ENCODE assay signal across 8 cellular contexts in genomic region chr3:97763586-97764148, GRCh38. TPM values are rescaled to one million over a fixed set of nuclear protein-coding genes. Genes with fewer than 3 reads are reported as not detected.
DNase-seq lines count a peak whose midpoint lies in the region; ATAC-seq, FAIRE-seq and TF ChIP-seq lines count a peak whose summit lies in the region.

No MANE protein-coding gene starts in this region.

- POLR2A ChIA-PET in K562 (lab: Yijun Ruan, JAX): no interaction called here

- peak overlapping the region; percentile 96 for H3K4me3 Mint-ChIP-seq in mesothelial cell of epicardium

- peak overlapping the region; percentile 53; the same call in 1 of the 3 replicates for H3K27ac ChIP-seq in K562 (ENCODE audit: extremely low read depth, low read depth, low read length)

- H3K4me1 ChIP-seq in K562 (replicated peaks in 1 of 2; ENCODE audit: control insufficient read depth in 2 of 2, insufficient read depth in 2 of 2, low read length in 2 of 2): peaks cover 0 to 4% of the 10 kb centered on the region in 2 experiments; a peak in 1 of 5 replicates

- intact Hi-C loops in K562 (cut with micrococcal nuclease): no loop called here

- CTCF ChIA-PET in K562 (lab: Yijun Ruan, JAX; ENCODE audit: low intra/inter-chr PET ratio): no interaction called here

- peak overlapping the region; percentile 88 for H3K4me2 ChIP-seq in K562 (ENCODE audit: insufficient read depth, low read length)

- TF ChIP-seq POLR2A in K562 (conservative IDR thresholded peaks at IDR 0.05) (no peak), GM18505 (IDR thresholded peaks at IDR 0.05; ENCODE audit: borderline replicate concordance, extremely low read depth, insufficient read depth, insufficient read length) (no peak)

- H2AFZ ChIP-seq in K562 (ENCODE audit: low read depth, low read length): peak overlapping the region; percentile 100

- DNase-seq in Ammon's horn (ENCODE audit: low spot score) (peak; percentile 2), K562 (ENCODE audit: extremely low read depth in 1 of 4, low spot score in 3 of 4) (peak in 2 of 4 experiments; percentile 1 to 2), mesothelial cell of epicardium (ENCODE audit: low spot score in 2 of 2, unreplicated experiment in 2 of 2) (no peak), EL (no peak), NCI-H510A treated with DMSO at 0.1 percent for 48 hours (lab: John Stamatoyannopoulos, UW) (no peak)

- no peaks in the 10 kb centered on the region for H3K9me1 ChIP-seq in K562 (ENCODE audit: control insufficient read depth, insufficient read depth, low read length)

- TF ChIP-seq EP300 in K562 (IDR thresholded peaks at IDR 0.05; ENCODE audit: low read length): no peak

- H4K20me1 ChIP-seq in K562 (replicated peaks; ENCODE audit: control insufficient read depth, insufficient read depth, low read length): no peaks in the 10 kb centered on the region

- no peaks in the 10 kb centered on the region for H3K36me3 ChIP-seq in K562 (ENCODE audit: control insufficient read depth, insufficient read depth, low read length)

- TF ChIP-seq CTCF in K562 (IDR thresholded peaks at IDR 0.05 in 2 of 3, conservative IDR thresholded peaks at IDR 0.05 in 1 of 3; ENCODE audit: insufficient read depth in 2 of 3, low read depth in 1 of 3, low read length in 3 of 3) (no peak), mesothelial cell of epicardium (IDR thresholded peaks at IDR 0.05; ENCODE audit: unreplicated experiment) (no peak)

- H3K27ac Mint-ChIP-seq in mesothelial cell of epicardium: peak overlapping the region; percentile 92

- no peaks in the 10 kb centered on the region for H3K79me2 ChIP-seq in K562 (ENCODE audit: control insufficient read depth, insufficient read depth, low read length)

- peak overlapping the region; percentile 81 for H3K4me3 ChIP-seq in K562

- peak overlapping the region in 1 of 2 experiments; percentile 63; a peak in 2 of 4 replicates for H3K9ac ChIP-seq in K562 (ENCODE audit: insufficient read depth in 1 of 2, low read depth in 2 of 2, low read length in 2 of 2)

- in situ Hi-C loops in K562 (cut with MboI): no loop called here

- TF ChIP-seq RAD21 in K562 (CRISPR knock-in tag; conservative IDR thresholded peaks at IDR 0.05 in 1 of 2, IDR thresholded peaks at IDR 0.05 in 1 of 2): no peak

- WGBS in K562 (ENCODE audit: insufficient coverage, low coverage, missing lambda C conversion rate): 52% methylated on average over 11 of the region's 11 CpGs

- no peaks in the 10 kb centered on the region for H3K9me3 Mint-ChIP-seq in mesothelial cell of epicardium

- no peak for FAIRE-seq in K562 (lab: Jason Lieb, UNC)

- H3K36me3 Mint-ChIP-seq in mesothelial cell of epicardium: no peaks in the 10 kb centered on the region

- H3K27me3 Mint-ChIP-seq in mesothelial cell of epicardium (ENCODE audit: low read depth): peaks cover 2% of the 10 kb centered on the region

- peak; percentile 1 for ATAC-seq in HG03354 (IDR thresholded peaks at IDR 0.05; ENCODE audit: poor library complexity, severe bottlenecking, unreplicated experiment)
- ATAC-seq in K562: no peak
- no peak for ATAC-seq in GM18505 (IDR thresholded peaks at IDR 0.05; ENCODE audit: unreplicated experiment)
- no peak for ATAC-seq in GM19328 (IDR thresholded peaks at IDR 0.05; ENCODE audit: unreplicated experiment)

- TSS peak; percentile 80 for BruUV-seq in K562 (replicated peaks; lab: Mats Ljungman, UMichigan)

- peaks cover 24% of the 10 kb centered on the region for H3K4me1 Mint-ChIP-seq in mesothelial cell of epicardium

- H3K9me3 ChIP-seq in K562 (replicated peaks; ENCODE audit: control insufficient read depth, insufficient read depth, low read depth, low read length): no peaks in the 10 kb centered on the region

- H3K27me3 ChIP-seq in K562 (ENCODE audit: control insufficient read depth in 2 of 2, insufficient read depth in 2 of 2, low read length in 2 of 2): no peaks in the 10 kb centered on the region

TF ChIP-seq in K562, 482 proteins besides CTCF, POLR2A, EP300 and RAD21:
- TF ChIP-seq BCOR (IDR thresholded peaks at IDR 0.05) (no peak), TAF1 (IDR thresholded peaks at IDR 0.05; ENCODE audit: control insufficient read depth, extremely low read depth, insufficient read depth, low read length, severe bottlenecking) (no peak), ZEB2 (IDR thresholded peaks at IDR 0.05) (no peak), TRIM28 (IDR thresholded peaks at IDR 0.05) (no peak), SIX5 (IDR thresholded peaks at IDR 0.05; ENCODE audit: borderline replicate concordance in 1 of 2, insufficient read depth in 1 of 2, low read depth in 1 of 2, low read length in 2 of 2) (no peak), MCM3 (IDR thresholded peaks at IDR 0.05) (no peak), ZNF511 (CRISPR knock-in tag; IDR thresholded peaks at IDR 0.05) (no peak), SIRT6 (IDR thresholded peaks at IDR 0.05; ENCODE audit: low read depth, low read length) (no peak), TBL1XR1 (IDR thresholded peaks at IDR 0.05; ENCODE audit: low read length in 2 of 2) (no peak), RBM25 (IDR thresholded peaks at IDR 0.05; ENCODE audit: low read depth, low read length, severe bottlenecking) (no peak), MLX (CRISPR knock-in tag; conservative IDR thresholded peaks at IDR 0.05) (no peak)

RNA-seq across cellular contexts. Expression of gene ARL6, which starts 0.9 kb away (rescaled TPM):
- total RNA-seq in K562 (2011; cell fraction: chromatin; rRNA removed; ENCODE audit: low replicate concordance): 0.95 and 2.2 TPM in 2 replicates
- 1.5 TPM in 1 of 2 replicates, not detected in the other for total RNA-seq in K562 (2011; cell fraction: nucleolus; rRNA removed)
- 0.92 and 1.1 TPM in 2 replicates for total RNA-seq in K562 (2011; cell fraction: nucleoplasm; rRNA removed)
- total RNA-seq in K562 (2014; rRNA removed) (0.69 and 0.91 TPM in 2 replicates), K562 (2014; rRNA removed; fragmentation: Illumina TruSeq; extraction: Trizol) (1.9 and 2.5 TPM in 2 replicates), K562 (2015; rRNA removed; fragmentation: Illumina TruSeq; extraction: Trizol) (1.2 and 2.6 TPM in 2 replicates), K562 (2021) (0.98 and 1.6 TPM in 2 replicates), mesothelial cell of epicardium (7.0 to 8.9 TPM (median 8.2 TPM) in 3 replicates)
- polyA plus RNA-seq in K562 (2011; rRNA removed) (0.96 and 2.3 TPM in 2 replicates), K562 (2014; fragmentation: Illumina TruSeq; extraction: Trizol) (1.4 and 1.7 TPM in 2 replicates), K562 (2014; fragmentation: Nextera tagmentation; extraction: Ambion mirVana) (1 to 10 TPM; 2.7 to 2.9 TPM), K562 (2014; rRNA removed) (1.3 and 3.3 TPM in 2 replicates)
- 0.25 TPM in 2 replicates for polyA plus RNA-seq in K562 (2011; cell fraction: cytosol; rRNA removed)
- 0.27 and 1.6 TPM in 2 replicates for polyA plus RNA-seq in K562 (2011; cell fraction: nucleus; rRNA removed)
- polyA plus RNA-seq in K562 (2012): 1.2 and 1.5 TPM in 2 replicates
- 0.60 and 2.2 TPM in 2 replicates for polyA minus RNA-seq in K562 (2011; rRNA and poly(A)+ RNA removed)
- 1.3 TPM in 1 of 2 replicates, not detected in the other for polyA minus RNA-seq in K562 (2011; cell fraction: cytosol; rRNA and poly(A)+ RNA removed)
- polyA minus RNA-seq in K562 (2011; cell fraction: nucleus; rRNA and poly(A)+ RNA removed): 0.89 and 2.2 TPM in 2 replicates

RNA-seq across cellular contexts. Expression of gene CRYBG3, which starts 58.1 kb away (rescaled TPM):
- 0.42 and 0.90 TPM in 2 replicates for total RNA-seq in K562 (2011; cell fraction: chromatin; rRNA removed; ENCODE audit: low replicate concordance)
- 0.17 and 0.66 TPM in 2 replicates for total RNA-seq in K562 (2011; cell fraction: nucleolus; rRNA removed)
- 0.23 and 0.29 TPM in 2 replicates for total RNA-seq in K562 (2011; cell fraction: nucleoplasm; rRNA removed)
- total RNA-seq in K562 (2014; rRNA removed): 0.18 and 0.20 TPM in 2 replicates
- total RNA-seq in K562 (2014; rRNA removed; fragmentation: Illumina TruSeq; extraction: Trizol): 0.22 and 0.33 TPM in 2 replicates
- 0.19 and 0.33 TPM in 2 replicates for total RNA-seq in K562 (2015; rRNA removed; fragmentation: Illumina TruSeq; extraction: Trizol)
- total RNA-seq in K562 (2021): 0.22 and 0.29 TPM in 2 replicates
- 0.14 and 0.72 TPM in 2 replicates for polyA plus RNA-seq in K562 (2011; rRNA removed)
- polyA plus RNA-seq in K562 (2011; cell fraction: cytosol; rRNA removed): 0.07 and 0.18 TPM in 2 replicates
- polyA plus RNA-seq in K562 (2011; cell fraction: nucleus; rRNA removed): 0.13 and 0.92 TPM in 2 replicates
- 0.07 and 0.16 TPM in 2 replicates for polyA plus RNA-seq in K562 (2012)
- polyA plus RNA-seq in K562 (2014; fragmentation: Illumina TruSeq; extraction: Trizol): 0.14 and 0.16 TPM in 2 replicates
- under 1 TPM; 0.08 to 0.11 TPM for polyA plus RNA-seq in K562 (2014; fragmentation: Nextera tagmentation; extraction: Ambion mirVana)
- 0.08 and 0.09 TPM in 2 replicates for polyA plus RNA-seq in K562 (2014; rRNA removed)
- polyA minus RNA-seq in K562 (2011; rRNA and poly(A)+ RNA removed): 0.72 and 3.0 TPM in 2 replicates
- polyA minus RNA-seq in K562 (2011; cell fraction: cytosol; rRNA and poly(A)+ RNA removed): 0.36 and 0.95 TPM in 2 replicates
- 0.56 and 1.5 TPM in 2 replicates for polyA minus RNA-seq in K562 (2011; cell fraction: nucleus; rRNA and poly(A)+ RNA removed)
- 5.7 to 6.8 TPM (median 5.8 TPM) in 3 replicates for total RNA-seq in mesothelial cell of epicardium
